Comparison of ENCODE assay signal across 17 cellular contexts in genomic region chr12:49631336-49631907, GRCh38. TPM values are rescaled to one million over a fixed set of nuclear protein-coding genes. Genes with fewer than 3 reads are reported as not detected.
"Had no signal": no experiment of that assay in that cellular context is flagged by ENCODE, and none has a peak within 500 bp of the region (broad histone marks: within the 10 kb centered on the region; RNA-seq: fewer than 3 reads in every experiment).

No MANE protein-coding gene starts in this region.

- H3K36me3 ChIP-seq: upper lobe of right lung had no signal

- H3K27me3 ChIP-seq: foreskin keratinocyte, spleen, upper lobe of right lung had no signal

- H3K4me1 ChIP-seq: upper lobe of right lung had no signal

- ATAC-seq: effector memory CD8-positive, alpha-beta T cell; foreskin keratinocyte; lower lobe of right lung; natural killer cell treated with Interleukin-12 subunit alpha and Interleukin-12 subunit beta and Interleukin-15 and Interleukin-18, amount 100 ng/mL, for 72 hours; T-cell; upper lobe of right lung had no signal

- H3K27ac ChIP-seq: epithelial cell of prostate, foreskin keratinocyte, lower lobe of right lung, spleen, upper lobe of right lung had no signal

- H3K9me3 ChIP-seq: lower lobe of right lung, spleen, upper lobe of right lung had no signal

- DNase-seq: activated B cell treated with CpG ODN at 0.5 μM for 24 hours; activated CD4-positive, alpha-beta memory T cell treated with anti-CD3 and anti-CD28 coated beads, Interleukin-2, amount 10 ng/mL, durations not matched to agents 7 days and 5 days; activated CD4-positive, alpha-beta T cell treated with anti-CD3 and anti-CD28 coated beads for 4 hours; activated gamma-delta T cell; effector memory CD8-positive, alpha-beta T cell; foreskin keratinocyte; hippocampal formation; lower lobe of right lung; spleen; stimulated activated CD4-positive, alpha-beta T cell treated with anti-CD3 and anti-CD28 coated beads, Interleukin-4, amount 100 ng/mL, for 4 hours; stimulated activated naive CD4-positive, alpha-beta T cell; T-cell; upper lobe of right lung had no signal

- FAIRE-seq: astrocyte, bronchial epithelial cell had no signal

- H3K4me3 ChIP-seq: lower lobe of right lung, spleen, upper lobe of right lung had no signal

RNA-seq across cellular contexts. Expression of gene FAM186B, which starts 26.0 kb away (rescaled TPM):
- total RNA-seq: activated CD4-positive, alpha-beta memory T cell treated with anti-CD3 and anti-CD28 coated beads, Interleukin-2, amount 10 ng/mL, durations not matched to agents 7 days and 5 days had no signal
